In the genomic region with DNA sequence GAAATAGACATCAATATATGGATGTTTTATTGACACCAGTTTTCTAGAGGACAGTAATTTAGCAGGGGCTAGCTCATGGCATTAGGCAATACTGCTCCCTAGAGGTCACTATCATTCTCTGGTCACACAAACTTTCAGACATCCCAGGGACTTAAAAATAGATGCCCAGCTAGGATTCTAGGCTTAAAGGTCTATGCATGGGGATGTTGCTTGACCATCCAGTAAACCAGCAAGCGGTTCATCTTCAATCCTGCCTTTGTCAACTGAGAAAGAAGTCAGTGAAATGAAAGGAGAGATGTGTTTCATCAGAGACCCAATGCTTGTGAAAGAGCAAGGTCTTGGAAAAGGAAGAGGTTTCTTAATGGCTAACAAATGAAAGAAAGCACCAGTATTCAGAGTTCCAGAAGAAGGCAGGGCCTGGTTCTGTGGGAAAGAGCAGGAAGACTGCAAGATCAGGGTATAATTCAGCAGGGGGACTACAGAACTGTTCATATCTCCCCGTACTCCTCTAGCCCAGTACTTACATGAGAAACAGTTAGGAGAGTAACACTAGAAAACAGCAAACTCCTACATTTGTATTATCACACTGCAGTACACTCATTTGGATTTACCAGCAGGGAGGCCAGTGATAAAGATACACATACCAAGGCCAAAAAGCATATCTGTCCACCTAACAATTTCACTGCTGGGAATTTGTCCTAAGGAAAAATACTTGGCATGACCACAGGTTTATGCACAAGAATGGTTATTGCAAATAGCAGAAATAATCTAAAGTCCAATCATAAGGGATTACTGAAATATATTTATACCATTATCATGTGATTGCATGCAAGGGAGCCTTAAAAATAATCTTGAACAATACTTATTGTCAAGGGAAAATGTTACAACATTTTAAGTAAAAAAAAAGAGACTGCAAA, we compare ENCODE assay signal across 1 cellular context.
TF ChIP-seq lines count a peak whose summit lies in the region.

No MANE protein-coding gene starts in this region.

TF ChIP-seq in H1, 55 proteins besides CTCF, POLR2A, EP300 and RAD21 (continued from another document):
- no peak for TF ChIP-seq NANOG (IDR thresholded peaks at IDR 0.05; ENCODE audit: insufficient read depth, low read depth, low read length, poor library complexity, severe bottlenecking)
- TF ChIP-seq TEAD4 (IDR thresholded peaks at IDR 0.05; ENCODE audit: low read depth, low read length), result no peak
- TF ChIP-seq, protein P1, sequence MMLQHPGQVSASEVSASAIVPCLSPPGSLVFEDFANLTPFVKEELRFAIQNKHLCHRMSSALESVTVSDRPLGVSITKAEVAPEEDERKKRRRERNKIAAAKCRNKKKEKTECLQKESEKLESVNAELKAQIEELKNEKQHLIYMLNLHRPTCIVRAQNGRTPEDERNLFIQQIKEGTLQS (IDR thresholded peaks at IDR 0.05; ENCODE audit: insufficient read depth, low read depth, low read length), result no peak
- TF ChIP-seq, protein P2, sequence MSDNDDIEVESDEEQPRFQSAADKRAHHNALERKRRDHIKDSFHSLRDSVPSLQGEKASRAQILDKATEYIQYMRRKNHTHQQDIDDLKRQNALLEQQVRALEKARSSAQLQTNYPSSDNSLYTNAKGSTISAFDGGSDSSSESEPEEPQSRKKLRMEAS (IDR thresholded peaks at IDR 0.05), result no peak
- no peak for TF ChIP-seq POLR2AphosphoS5 (IDR thresholded peaks at IDR 0.05; ENCODE audit: low read depth, low read length)
- no peak for TF ChIP-seq CTBP2 (IDR thresholded peaks at IDR 0.05; ENCODE audit: borderline replicate concordance, insufficient read depth, insufficient read length, low read length)
- no peak for TF ChIP-seq CBX5 (IDR thresholded peaks at IDR 0.05; ENCODE audit: low read depth, low read length)
- no peak for TF ChIP-seq CHD2 (IDR thresholded peaks at IDR 0.05; ENCODE audit: low read length)
- no peak for TF ChIP-seq RFX5 (IDR thresholded peaks at IDR 0.05; ENCODE audit: borderline replicate concordance, low read depth, low read length)
TF ChIP-seq in H1: peak in this region for 0.
